Comparison of ENCODE assay signal across 11 cellular contexts in the genomic region with DNA sequence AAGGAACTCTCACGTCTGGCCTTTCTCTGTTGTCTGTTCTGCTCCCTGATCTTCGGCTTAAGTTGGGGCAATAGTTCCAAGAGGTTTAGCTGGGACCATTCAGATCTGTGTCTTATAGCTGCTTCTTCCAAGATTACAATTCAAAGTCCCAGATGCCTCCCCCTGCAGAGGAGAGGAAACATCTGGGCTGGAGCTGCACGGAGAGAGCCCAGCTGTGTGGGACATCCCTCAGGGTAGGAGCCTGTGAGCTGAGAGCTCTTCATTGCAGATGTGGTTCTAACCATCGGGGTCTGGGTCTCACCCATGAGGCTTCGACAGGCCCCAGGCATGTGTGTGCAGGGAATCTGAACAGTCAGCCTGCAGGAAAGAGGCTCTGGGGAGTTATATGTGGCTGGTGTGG. TPM values are rescaled to one million over a fixed set of nuclear protein-coding genes. Genes with fewer than 3 reads are reported as not detected.
A peak's percentile ranks its signal among the peaks of the same experiment; 100 is the strongest.
DNase-seq lines count a peak whose midpoint lies in the region; ATAC-seq, FAIRE-seq and TF ChIP-seq lines count a peak whose summit lies in the region.
"Had no signal": no experiment of that assay in that cellular context is flagged by ENCODE, and none has a peak within 500 bp of the region (broad histone marks: within the 10 kb centered on the region; RNA-seq: fewer than 3 reads in every experiment).

No MANE protein-coding gene starts in this region.

- H3K4me1 Mint-ChIP-seq in stimulated activated naive CD8-positive, alpha-beta T cell treated with anti-CD3 and anti-CD28 coated beads, Interleukin-15, Interleukin-2, amounts not matched to agents 100 ng/mL and 50 ng/mL, for 24 hours (ENCODE audit: low read depth), result peaks cover 71% of the 10 kb centered on the region
- H3K4me1 Mint-ChIP-seq in astrocyte (ENCODE audit: low read depth, unreplicated experiment) (peaks cover 15% of the 10 kb centered on the region), H9 (peaks cover 15% of the 10 kb centered on the region in 2 experiments)

- no peak overlapping the region for H2AFZ ChIP-seq in astrocyte (ENCODE audit: low read depth, low read length)
- H2AFZ ChIP-seq in H9 (ENCODE audit: low read length), result no peak overlapping the region

- H3K4me3 Mint-ChIP-seq in stimulated activated naive CD8-positive, alpha-beta T cell treated with anti-CD3 and anti-CD28 coated beads, Interleukin-15, Interleukin-2, amounts not matched to agents 100 ng/mL and 50 ng/mL, for 24 hours, result no peak overlapping the region
- H3K4me3 Mint-ChIP-seq in astrocyte (ENCODE audit: unreplicated experiment) (peak overlapping the region; percentile 3), H9 (no peak overlapping the region)

- H2AK5ac ChIP-seq in H9 (ENCODE audit: insufficient read length, low read length), result no peak overlapping the region

- no peak for ATAC-seq in stimulated activated naive CD8-positive, alpha-beta T cell treated with anti-CD3 and anti-CD28 coated beads, Interleukin-15, Interleukin-2, amounts not matched to agents 100 U/mL and 50 U/mL, for 24 hours

- WGBS in mesodermal cell (ENCODE audit: insufficient coverage in 2 of 2), 2 experiments, result 86 to 100% methylated on average over 3 of the region's 5 CpGs
- no CpG with 5 or more reads among the region's 5 CpGs for WGBS in H9 (ENCODE audit: extremely low coverage, insufficient read length, low lambda C conversion rate)

- no peak overlapping the region for H3K14ac ChIP-seq in H9 (ENCODE audit: insufficient read depth, low read length)

- H3K4me1 ChIP-seq in astrocyte (ENCODE audit: insufficient read depth, low read length) (peaks cover 10% of the 10 kb centered on the region), mesodermal cell (ENCODE audit: control insufficient read depth, insufficient read depth, low read length, poor library complexity, severe bottlenecking) (peaks cover 15% of the 10 kb centered on the region), H9 (ENCODE audit: insufficient read depth, low read length) (no peaks in the 10 kb centered on the region; the same call in 1 of the 2 replicates)

- no peak overlapping the region for H2BK12ac ChIP-seq in H9 (ENCODE audit: insufficient read length, low read depth, low read length)

- no peak overlapping the region for H3K23ac ChIP-seq in H9 (ENCODE audit: insufficient read length, low read depth, low read length)

- no peaks in the 10 kb centered on the region for H3K36me3 ChIP-seq in astrocyte (ENCODE audit: insufficient read depth, low read length)
- no peaks in the 10 kb centered on the region for H3K36me3 ChIP-seq in mesodermal cell (ENCODE audit: control insufficient read depth, insufficient read depth, low read length)

- no peak overlapping the region for H4K8ac ChIP-seq in H9 (replicated peaks; ENCODE audit: insufficient read length, low read depth, low read length)

- H3K36me3 Mint-ChIP-seq in stimulated activated naive CD8-positive, alpha-beta T cell treated with anti-CD3 and anti-CD28 coated beads, Interleukin-15, Interleukin-2, amounts not matched to agents 100 ng/mL and 50 ng/mL, for 24 hours (ENCODE audit: low read depth), result peaks cover 5% of the 10 kb centered on the region
- no peaks in the 10 kb centered on the region for H3K36me3 Mint-ChIP-seq in astrocyte (ENCODE audit: low read depth, unreplicated experiment)
- H3K36me3 Mint-ChIP-seq in H9 (ENCODE audit: insufficient read depth in 1 of 3, low read depth in 3 of 3), result no peaks in the 10 kb centered on the region

- H2BK120ac ChIP-seq in H9 (ENCODE audit: low read depth, low read length, poor library complexity, severe bottlenecking), result no peak overlapping the region

- no peaks in the 10 kb centered on the region for H4K20me1 ChIP-seq in astrocyte (ENCODE audit: insufficient read depth, low read length)
- H4K20me1 ChIP-seq in H9 (ENCODE audit: control insufficient read depth, insufficient read depth, insufficient read length), result peaks cover 3% of the 10 kb centered on the region

- H3K9ac ChIP-seq in astrocyte (ENCODE audit: low read length) (no peak overlapping the region), H9 (ENCODE audit: extremely low read depth, insufficient read length, low read length) (no peak overlapping the region)

- H3T11ph ChIP-seq in H9 (ENCODE audit: low read length), result no peak overlapping the region

- H3K4me3 ChIP-seq in astrocyte (ENCODE audit: insufficient read depth, low read depth, low read length) (no peak overlapping the region), mesodermal cell (ENCODE audit: extremely low read depth, insufficient read depth, low read length, poor library complexity, severe bottlenecking) (no peak overlapping the region)

- no peak overlapping the region for H3K18ac ChIP-seq in H9 (ENCODE audit: insufficient read length, low read depth, low read length)

- H3K9me3 ChIP-seq in astrocyte (ENCODE audit: insufficient read depth, low read depth, low read length) (no peaks in the 10 kb centered on the region), mesodermal cell (ENCODE audit: control insufficient read depth, low read length) (no peaks in the 10 kb centered on the region), H9 (ENCODE audit: control insufficient read depth, low read depth, low read length) (no peaks in the 10 kb centered on the region)

- DNase-seq in stimulated activated naive CD8-positive, alpha-beta T cell treated with anti-CD3 and anti-CD28 coated beads, Interleukin-15, Interleukin-2, amounts not matched to agents 100 U/mL and 50 U/mL, for 24 hours, result no peak
- DNase-seq in astrocyte (ENCODE audit: low read depth) (no peak), nucleus accumbens (lab: John Stamatoyannopoulos, UW) (no peak), COLO668 (lab: John Stamatoyannopoulos, UW; ENCODE audit: unreplicated experiment) (no peak), H9 (no peak), GDM1 (lab: John Stamatoyannopoulos, UW) (no peak)
- DNase-seq: activated CD4-positive, alpha-beta T cell treated with anti-CD3 and anti-CD28 coated beads, Interleukin-2, amount 50 U/mL, for 4 hours; NCI-H2029 treated with DMSO at 0.1 percent for 48 hours had no signal

- TF ChIP-seq CTCF in astrocyte (IDR thresholded peaks at IDR 0.05; ENCODE audit: insufficient read depth, low read depth, low read length) (no peak), H9 (conservative IDR thresholded peaks at IDR 0.05) (no peak)

- no peaks in the 10 kb centered on the region for H3K79me1 ChIP-seq in H9 (ENCODE audit: insufficient read depth, low read depth, low read length, poor library complexity, severe bottlenecking)

- no peak overlapping the region for H2BK15ac ChIP-seq in H9 (ENCODE audit: low read depth, low read length)

- H2BK5ac ChIP-seq in H9 (ENCODE audit: insufficient read length, low read length), result no peak overlapping the region

- H4K91ac ChIP-seq in H9 (ENCODE audit: insufficient read length, low read depth, low read length), result no peak overlapping the region

- FAIRE-seq in astrocyte (lab: Jason Lieb, UNC), result no peak
- FAIRE-seq: keratinocyte had no signal

- H3K27ac ChIP-seq in astrocyte (ENCODE audit: low read depth, low read length) (no peak overlapping the region), mesodermal cell (ENCODE audit: low read depth, low read length, severe bottlenecking) (peak overlapping the region; percentile 45), H9 (ENCODE audit: insufficient read length, low read depth, low read length) (no peak overlapping the region)

- H3K56ac ChIP-seq in H9 (ENCODE audit: insufficient read length, low read depth, low read length), result no peak overlapping the region

- H3K9me3 Mint-ChIP-seq in stimulated activated naive CD8-positive, alpha-beta T cell treated with anti-CD3 and anti-CD28 coated beads, Interleukin-15, Interleukin-2, amounts not matched to agents 100 ng/mL and 50 ng/mL, for 24 hours, result no peaks in the 10 kb centered on the region
- no peaks in the 10 kb centered on the region for H3K9me3 Mint-ChIP-seq in astrocyte (ENCODE audit: unreplicated experiment)
- H3K9me3 Mint-ChIP-seq in H9, result no peaks in the 10 kb centered on the region

- H3K79me2 ChIP-seq in astrocyte (ENCODE audit: insufficient read depth, low read length), result no peaks in the 10 kb centered on the region
- no peaks in the 10 kb centered on the region for H3K79me2 ChIP-seq in H9 (ENCODE audit: insufficient read depth, low read length)

- H3K4me2 ChIP-seq in astrocyte (ENCODE audit: low read length), result peak overlapping the region; percentile 47
- no peak overlapping the region for H3K4me2 ChIP-seq in H9 (ENCODE audit: insufficient read depth, insufficient read length, low read length)

- H3K4ac ChIP-seq in H9 (ENCODE audit: low read depth, low read length), result no peak overlapping the region

- no peaks in the 10 kb centered on the region for H3K27me3 Mint-ChIP-seq in stimulated activated naive CD8-positive, alpha-beta T cell treated with anti-CD3 and anti-CD28 coated beads, Interleukin-15, Interleukin-2, amounts not matched to agents 100 ng/mL and 50 ng/mL, for 24 hours
- H3K27me3 Mint-ChIP-seq in astrocyte (ENCODE audit: low read depth, unreplicated experiment), result peaks cover 2% of the 10 kb centered on the region
- no peaks in the 10 kb centered on the region; the same call in none of the 2 replicates for H3K27me3 Mint-ChIP-seq in H9 (ENCODE audit: low read depth)

- peaks cover 9% of the 10 kb centered on the region for H3K27me3 ChIP-seq in astrocyte (ENCODE audit: insufficient read depth, low read length)
- H3K27me3 ChIP-seq in H9 (ENCODE audit: insufficient read depth, low read length), result no peaks in the 10 kb centered on the region

- H3K23me2 ChIP-seq in H9 (ENCODE audit: insufficient read length, low read depth, low read length, poor library complexity, severe bottlenecking), result no peaks in the 10 kb centered on the region

- H2BK20ac ChIP-seq in H9 (ENCODE audit: low read depth, low read length, poor library complexity, severe bottlenecking), result no peak overlapping the region

- H3K27ac Mint-ChIP-seq in stimulated activated naive CD8-positive, alpha-beta T cell treated with anti-CD3 and anti-CD28 coated beads, Interleukin-15, Interleukin-2, amounts not matched to agents 100 ng/mL and 50 ng/mL, for 24 hours, result peak overlapping the region; percentile 52
- peak overlapping the region; percentile 9 for H3K27ac Mint-ChIP-seq in astrocyte (ENCODE audit: unreplicated experiment)
- H3K27ac Mint-ChIP-seq in H9, result peak overlapping the region in 1 of 3 experiments; percentile 56; a peak in 1 of 7 replicates

- H4K5ac ChIP-seq in H9 (ENCODE audit: insufficient read length, low read depth, low read length), result no peak overlapping the region

RNA-seq across cellular contexts. Expression of gene PHF19, which starts 9.0 kb away (rescaled TPM):
- total RNA-seq in astrocyte, result 18.0 and 19.5 TPM in 2 replicates
- polyA plus RNA-seq in mesodermal cell (2013, experiment 1 of 2), result 44.6 TPM
- 44.1 TPM for polyA plus RNA-seq in mesodermal cell (2013, experiment 2 of 2)
- 66.7 and 66.8 TPM in 2 replicates for total RNA-seq in H9 (2021)

RNA-seq across cellular contexts. Expression of gene TRAF1, which starts 40.6 kb away (rescaled TPM):
- total RNA-seq in astrocyte, result 4.2 and 4.7 TPM in 2 replicates
- polyA plus RNA-seq in mesodermal cell (2013, experiment 1 of 2), result 2.7 TPM
- 2.2 TPM for polyA plus RNA-seq in mesodermal cell (2013, experiment 2 of 2)
- total RNA-seq in H9 (2021), result 1.4 and 1.5 TPM in 2 replicates

RNA-seq across cellular contexts. Expression of gene PSMD5, which starts 43.2 kb away (rescaled TPM):
- total RNA-seq in astrocyte (66.2 and 78.1 TPM in 2 replicates), H9 (2021) (64.9 and 68.9 TPM in 2 replicates)
- 28.9 TPM for polyA plus RNA-seq in mesodermal cell (2013, experiment 1 of 2)
- 32.6 TPM for polyA plus RNA-seq in mesodermal cell (2013, experiment 2 of 2)
